In the genomic region with DNA sequence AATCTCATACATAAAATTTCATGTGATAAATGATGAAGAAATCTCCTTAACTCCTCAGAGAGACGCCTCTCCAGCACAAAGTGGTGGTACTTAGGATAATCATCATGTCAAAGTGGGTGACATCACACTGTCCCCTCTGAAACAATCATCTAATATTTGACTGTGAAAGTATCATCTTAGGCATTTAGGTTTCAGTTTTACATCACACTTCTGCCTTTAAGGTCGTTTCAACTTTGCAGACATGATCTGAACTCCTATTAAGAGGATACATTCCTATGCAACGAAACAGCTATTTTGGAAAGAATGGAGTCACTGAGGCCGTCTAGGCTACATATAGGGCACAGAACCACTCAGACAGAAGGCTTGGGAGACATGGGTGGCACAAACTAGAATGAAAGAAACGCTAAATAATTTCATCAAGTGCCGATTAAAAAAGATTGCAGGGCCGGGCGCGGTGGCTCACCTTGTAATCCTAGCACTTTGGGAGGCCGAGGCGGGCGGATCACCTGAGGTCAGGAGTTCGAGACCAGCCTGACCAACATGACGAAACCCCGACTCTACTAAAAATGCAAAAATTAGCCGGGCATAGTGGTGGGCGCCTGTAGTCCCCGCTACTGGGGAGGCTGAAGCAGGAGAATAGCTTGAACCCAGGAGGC, we compare ENCODE assay signal across 8 cellular contexts. TPM values are rescaled to one million over a fixed set of nuclear protein-coding genes. Genes with fewer than 3 reads are reported as not detected.
DNase-seq lines count a peak whose midpoint lies in the region; ATAC-seq and TF ChIP-seq lines count a peak whose summit lies in the region.

No MANE protein-coding gene starts in this region.

- peak overlapping the region; percentile 85 for H3K4me3 ChIP-seq in HFF-Myc (replicated peaks; ENCODE audit: low read depth, low read length)

- TF ChIP-seq CTCF in HFF-Myc (IDR thresholded peaks at IDR 0.05; ENCODE audit: low read depth, low read length, missing control alignments) (no peak), foreskin keratinocyte (conservative IDR thresholded peaks at IDR 0.05) (no peak)

- no peaks in the 10 kb centered on the region for H3K27me3 ChIP-seq in foreskin keratinocyte

- H3K4me1 ChIP-seq in foreskin keratinocyte, result peaks cover 20% of the 10 kb centered on the region

- peak overlapping the region; percentile 79 for H3K27ac ChIP-seq in foreskin keratinocyte

- peak; percentile 42 for ATAC-seq in GM18858 (IDR thresholded peaks at IDR 0.05; ENCODE audit: unreplicated experiment)
- ATAC-seq in foreskin keratinocyte, result no peak

- no peak for DNase-seq in HFF-Myc (ENCODE audit: extremely low read depth, low read depth)
- peak; percentile 39 for DNase-seq in RPMI7951 (ENCODE audit: low read depth)
- DNase-seq in foreskin keratinocyte, result no peak
- DNase-seq in SKM-1 (lab: John Stamatoyannopoulos, UW; ENCODE audit: unreplicated experiment), result no peak
- no peak for DNase-seq in 8988T
- no peak for DNase-seq in DMS 273 (lab: John Stamatoyannopoulos, UW; ENCODE audit: unreplicated experiment)
- DNase-seq in SK-N-DZ (ENCODE audit: low spot score), result no peak

RNA-seq across cellular contexts. Expression of gene VOPP1, which starts 2.0 kb away (rescaled TPM):
- total RNA-seq in RPMI7951 (2014; rRNA removed; shearing (Covaris generic)), result 89.0 and 89.6 TPM in 2 replicates
- 88.1 and 94.1 TPM in 2 replicates for total RNA-seq in foreskin keratinocyte
- 53.3 and 64.8 TPM in 2 replicates for polyA plus RNA-seq in foreskin keratinocyte
- polyA plus RNA-seq in SK-N-DZ (2014; cell fraction: cytosol; rRNA removed), result 48.1 and 50.4 TPM in 2 replicates
- polyA plus RNA-seq in SK-N-DZ (2014; cell fraction: nucleus; rRNA removed), result 15.3 and 23.6 TPM in 2 replicates
